14 cellular contexts compared by ENCODE assay signal in genomic region chr3:12833226-12834161, GRCh38. TPM values are rescaled to one million over a fixed set of nuclear protein-coding genes. Genes with fewer than 3 reads are reported as not detected.
DNase-seq lines count a peak whose midpoint lies in the region; ATAC-seq, FAIRE-seq and TF ChIP-seq lines count a peak whose summit lies in the region.
"Had no signal": no experiment of that assay in that cellular context is flagged by ENCODE, and none has a peak within 500 bp of the region (broad histone marks: within the 10 kb centered on the region; RNA-seq: fewer than 3 reads in every experiment).

No MANE protein-coding gene starts in this region.

- H3K23ac ChIP-seq in mesenchymal stem cell (ENCODE audit: low read length in 2 of 2), result no peak overlapping the region

- no peak overlapping the region for H3K18ac ChIP-seq in mesenchymal stem cell (ENCODE audit: low read depth in 1 of 2, low read length in 2 of 2)

- FAIRE-seq in frontal cortex (lab: Jason Lieb, UNC), result no peak
- no peak for FAIRE-seq in H54 (lab: Jason Lieb, UNC)

- H2BK5ac ChIP-seq in mesenchymal stem cell (ENCODE audit: low read depth, low read length, poor library complexity, severe bottlenecking), result no peak overlapping the region

- H4K8ac ChIP-seq in mesenchymal stem cell (ENCODE audit: low read length), result no peak overlapping the region

- no peak overlapping the region for H2AK5ac ChIP-seq in mesenchymal stem cell (ENCODE audit: low read length, severe bottlenecking)

- H3K9me3 ChIP-seq in mesenchymal stem cell (ENCODE audit: control insufficient read depth, low read length), result no peaks in the 10 kb centered on the region
- H3K9me3 ChIP-seq: heart right ventricle, SJCRH30 had no signal

- no peak overlapping the region for H3K4ac ChIP-seq in mesenchymal stem cell (ENCODE audit: low read depth in 1 of 2, low read length in 2 of 2)

- H3K27ac ChIP-seq in mesenchymal stem cell (ENCODE audit: low read length, poor library complexity, severe bottlenecking), result no peak overlapping the region
- H3K27ac ChIP-seq: heart right ventricle, SJCRH30 had no signal

- whole genome bisulfite sequencing in mesenchymal stem cell, result 80% methylated on average over 11 of the region's 13 CpGs

- no peak overlapping the region for H3K14ac ChIP-seq in mesenchymal stem cell (ENCODE audit: low read length in 2 of 2)

- H3K79me1 ChIP-seq in mesenchymal stem cell (replicated peaks; ENCODE audit: low read length, poor library complexity, severe bottlenecking), result peaks cover 6% of the 10 kb centered on the region

- TF ChIP-seq POLR2A in H54 (IDR thresholded peaks at IDR 0.05; ENCODE audit: low read depth, low read length), result no peak

- peak overlapping the region; percentile 21 for H3K9ac ChIP-seq in mesenchymal stem cell (ENCODE audit: low read length)

- H3K27me3 Mint-ChIP-seq in HFFc6 (ENCODE audit: insufficient read depth), result peaks cover 13% of the 10 kb centered on the region
- H3K27me3 Mint-ChIP-seq in activated naive CD8-positive, alpha-beta T cell, result no peaks in the 10 kb centered on the region
- H3K27me3 Mint-ChIP-seq: activated B cell treated with CpG ODN at 0.5 μM for 24 hours had no signal

- H2BK12ac ChIP-seq in mesenchymal stem cell (ENCODE audit: low read length in 2 of 2), result no peak overlapping the region

- no peak overlapping the region for H3K4me3 ChIP-seq in mesenchymal stem cell (ENCODE audit: insufficient read depth in 1 of 2, low read depth in 1 of 2, low read length in 2 of 2)
- H3K4me3 ChIP-seq: dorsolateral prefrontal cortex, heart right ventricle, SJCRH30 had no signal

- H3K4me3 Mint-ChIP-seq in HFFc6, result no peak overlapping the region
- H3K4me3 Mint-ChIP-seq in activated naive CD8-positive, alpha-beta T cell, result no peak overlapping the region
- H3K4me3 Mint-ChIP-seq: activated B cell treated with CpG ODN at 0.5 μM for 24 hours had no signal

- H3K4me2 ChIP-seq in mesenchymal stem cell (ENCODE audit: low read length, poor library complexity, severe bottlenecking), result no peak overlapping the region

- H2BK120ac ChIP-seq in mesenchymal stem cell (ENCODE audit: low read depth, low read length), result no peak overlapping the region

- H3K4me1 ChIP-seq in mesenchymal stem cell (ENCODE audit: control insufficient read depth, insufficient read depth, low read depth, low read length), result peaks cover 10% of the 10 kb centered on the region
- H3K4me1 ChIP-seq: SJCRH30 had no signal

- H3K9me3 Mint-ChIP-seq in HFFc6, result no peaks in the 10 kb centered on the region
- H3K9me3 Mint-ChIP-seq in activated naive CD8-positive, alpha-beta T cell (ENCODE audit: low read depth), result no peaks in the 10 kb centered on the region
- H3K9me3 Mint-ChIP-seq: activated B cell treated with CpG ODN at 0.5 μM for 24 hours had no signal

- H3K36me3 Mint-ChIP-seq in HFFc6 (ENCODE audit: low read depth), result peaks cover 48% of the 10 kb centered on the region
- peaks cover 22% of the 10 kb centered on the region for H3K36me3 Mint-ChIP-seq in activated naive CD8-positive, alpha-beta T cell

- ATAC-seq in HG03108 (IDR thresholded peaks at IDR 0.05; ENCODE audit: unreplicated experiment), result no peak

- peaks cover 65 to 84% of the 10 kb centered on the region in 2 experiments for H3K36me3 ChIP-seq in mesenchymal stem cell (ENCODE audit: control insufficient read depth in 1 of 2, insufficient read depth in 2 of 2, low read depth in 1 of 2, low read length in 2 of 2)

- H3K27ac Mint-ChIP-seq in HFFc6, result peak overlapping the region; percentile 73
- H3K27ac Mint-ChIP-seq in activated naive CD8-positive, alpha-beta T cell, result peak overlapping the region; percentile 81
- H3K27ac Mint-ChIP-seq: activated B cell treated with CpG ODN at 0.5 μM for 24 hours had no signal

- H3K4me1 Mint-ChIP-seq in HFFc6 (ENCODE audit: low read depth), result peaks cover 32% of the 10 kb centered on the region
- H3K4me1 Mint-ChIP-seq in activated naive CD8-positive, alpha-beta T cell (ENCODE audit: low read depth), result peaks cover 28% of the 10 kb centered on the region

- DNase-seq in NCI-H82 (lab: John Stamatoyannopoulos, UW), result peak; percentile 43
- DNase-seq in NCI-H82 treated with DMSO at 0.1 percent for 48 hours (lab: John Stamatoyannopoulos, UW; ENCODE audit: unreplicated experiment), result no peak
- no peak for DNase-seq in HFFc6
- DNase-seq in mesenchymal stem cell, result no peak
- no peak for DNase-seq in frontal cortex (ENCODE audit: low spot score in 2 of 2)
- no peak for DNase-seq in H54 (ENCODE audit: insufficient read length, low spot score)
- DNase-seq: activated B cell treated with CpG ODN at 0.5 μM for 24 hours, dorsolateral prefrontal cortex, heart right ventricle, midbrain, retina, SJCRH30 had no signal

- no peak overlapping the region for H2AFZ ChIP-seq in mesenchymal stem cell (ENCODE audit: low read depth, low read length)

- no peak for TF ChIP-seq CTCF in HFFc6 (IDR thresholded peaks at IDR 0.05)

- no peak overlapping the region for H2BK15ac ChIP-seq in mesenchymal stem cell (ENCODE audit: low read depth, poor library complexity, severe bottlenecking)

- H3K27me3 ChIP-seq in mesenchymal stem cell (ENCODE audit: control insufficient read depth in 1 of 2, insufficient read depth in 1 of 2, low read length in 2 of 2), result no peaks in the 10 kb centered on the region
- H3K27me3 ChIP-seq: dorsolateral prefrontal cortex, heart right ventricle, SJCRH30 had no signal

- H4K91ac ChIP-seq in mesenchymal stem cell (ENCODE audit: low read length), result no peak overlapping the region

RNA-seq across cellular contexts. Expression of gene RPL32, which starts 7.9 kb away (rescaled TPM):
- 1,000 to 10,000 TPM; 1,490 to 1,730 (median 1,677) TPM for total RNA-seq in HFFc6 (2021; fragmentation: NEBNext Ultra II Directional; extraction: Animal tissue kit (Norgen Biotek cat#: 25700))
- polyA plus RNA-seq in mesenchymal stem cell (2013, experiment 1 of 2), result 1,587 TPM
- 1,642 TPM for polyA plus RNA-seq in mesenchymal stem cell (2013, experiment 2 of 2)
- 967 TPM for total RNA-seq in frontal cortex

RNA-seq across cellular contexts. Expression of gene CAND2, which starts 37.0 kb away (rescaled TPM):
- total RNA-seq in HFFc6 (2021; fragmentation: NEBNext Ultra II Directional; extraction: Animal tissue kit (Norgen Biotek cat#: 25700)), result 10 to 100 TPM in 1 of 6 experiments, 1 to 10 TPM in 5; 4.5 to 10.5 (median 8.3) TPM
- polyA plus RNA-seq in mesenchymal stem cell (2013, experiment 1 of 2), result 3.9 TPM
- 3.7 TPM for polyA plus RNA-seq in mesenchymal stem cell (2013, experiment 2 of 2)
- 11.4 TPM for total RNA-seq in frontal cortex
